ENCODE assay signal across 8 cellular contexts in genomic region chr19:45403781-45404556, GRCh38.
DNase-seq lines count a peak whose midpoint lies in the region; ATAC-seq and TF ChIP-seq lines count a peak whose summit lies in the region.

No MANE protein-coding gene starts in this region.

- peak; percentile 27 for ATAC-seq in GM21737 (IDR thresholded peaks at IDR 0.05; ENCODE audit: unreplicated experiment)
- no peak for ATAC-seq in RWPE2 (ENCODE audit: low read depth)
- no peak for ATAC-seq in activated naive CD8-positive, alpha-beta T cell treated with anti-CD3 and anti-CD28 coated beads, Interleukin-2, amount 50 U/mL, for 24 hours
- ATAC-seq in GM21423 (IDR thresholded peaks at IDR 0.05; ENCODE audit: unreplicated experiment): no peak

- H3K4me1 ChIP-seq in RWPE2 (ENCODE audit: insufficient read depth, poor library complexity, severe bottlenecking): peaks cover 25% of the 10 kb centered on the region
- H3K4me1 ChIP-seq in iPS-15b (ENCODE audit: control insufficient read depth, insufficient read depth, low read length): peaks cover 8% of the 10 kb centered on the region

- TF ChIP-seq CTCF in AG10803 (conservative IDR thresholded peaks at IDR 0.05; ENCODE audit: low read length) (peak; percentile 62), RWPE2 (IDR thresholded peaks at IDR 0.05; ENCODE audit: poor library complexity, severe bottlenecking) (peak; percentile 78)

- peaks cover 42% of the 10 kb centered on the region for H3K27me3 Mint-ChIP-seq in activated naive CD8-positive, alpha-beta T cell treated with anti-CD3 and anti-CD28 coated beads, Interleukin-2, amount 50 U/mL, for 24 hours

- peak overlapping the region; percentile 98 for H3K4me3 Mint-ChIP-seq in activated naive CD8-positive, alpha-beta T cell treated with anti-CD3 and anti-CD28 coated beads, Interleukin-2, amount 50 U/mL, for 24 hours

- H3K9me3 ChIP-seq in RWPE2 (ENCODE audit: severe bottlenecking) (no peaks in the 10 kb centered on the region), iPS-15b (ENCODE audit: control insufficient read depth, insufficient read depth, low read length) (no peaks in the 10 kb centered on the region)

- H3K27ac Mint-ChIP-seq in activated naive CD8-positive, alpha-beta T cell treated with anti-CD3 and anti-CD28 coated beads, Interleukin-2, amount 50 U/mL, for 24 hours: no peak overlapping the region

- H3K4me1 Mint-ChIP-seq in activated naive CD8-positive, alpha-beta T cell treated with anti-CD3 and anti-CD28 coated beads, Interleukin-2, amount 50 U/mL, for 24 hours: peaks cover 48% of the 10 kb centered on the region

- no peaks in the 10 kb centered on the region for H3K9me3 Mint-ChIP-seq in activated naive CD8-positive, alpha-beta T cell treated with anti-CD3 and anti-CD28 coated beads, Interleukin-2, amount 50 U/mL, for 24 hours

- peaks cover 28% of the 10 kb centered on the region for H3K36me3 ChIP-seq in RWPE2 (ENCODE audit: low read depth)
- H3K36me3 ChIP-seq in iPS-15b (ENCODE audit: control insufficient read depth, insufficient read depth, low read length): peaks cover 10% of the 10 kb centered on the region

- peak; percentile 31 for DNase-seq in AG10803 (ENCODE audit: low read depth)
- DNase-seq in RWPE2 (ENCODE audit: low spot score): no peak
- DNase-seq in activated naive CD8-positive, alpha-beta T cell treated with anti-CD3 and anti-CD28 coated beads, Interleukin-2, amount 50 U/mL, for 24 hours: peak; percentile 78
- DNase-seq in stimulated activated CD4-positive, alpha-beta T cell treated with anti-CD3 and anti-CD28 coated beads, Interleukin-1b, Interleukin-23, amount 100 ng/mL, for 48 hours: peak; percentile 78
- no peak for DNase-seq in globus pallidus (ENCODE audit: low spot score)

- H3K9ac ChIP-seq in iPS-15b (ENCODE audit: low read depth, low read length): no peak overlapping the region

- peaks cover 11% of the 10 kb centered on the region for H3K36me3 Mint-ChIP-seq in activated naive CD8-positive, alpha-beta T cell treated with anti-CD3 and anti-CD28 coated beads, Interleukin-2, amount 50 U/mL, for 24 hours (ENCODE audit: low read depth)

- peak overlapping the region; percentile 98 for H3K27ac ChIP-seq in RWPE2 (ENCODE audit: poor library complexity, severe bottlenecking)

- no peaks in the 10 kb centered on the region for H3K27me3 ChIP-seq in RWPE2 (ENCODE audit: insufficient read depth, poor library complexity, severe bottlenecking)
- H3K27me3 ChIP-seq in iPS-15b (ENCODE audit: control insufficient read depth, insufficient read depth, low read length): peaks cover 12% of the 10 kb centered on the region

- peak overlapping the region; percentile 90 for H3K4me3 ChIP-seq in AG10803 (ENCODE audit: low read length)
- peak overlapping the region; percentile 92 for H3K4me3 ChIP-seq in RWPE2 (ENCODE audit: severe bottlenecking)
- peak overlapping the region; percentile 83 for H3K4me3 ChIP-seq in iPS-15b (ENCODE audit: low read depth, low read length)

Comparison
In these comparisons a context has a peak if more than half of its experiments do, and no peak if none do; other contexts are left out.
1. DNase-seq: peak in AG10803 (single experiment), activated naive CD8-positive, alpha-beta T cell treated with anti-CD3 and anti-CD28 coated beads, Interleukin-2, amount 50 U/mL, for 24 hours (single experiment) and stimulated activated CD4-positive, alpha-beta T cell treated with anti-CD3 and anti-CD28 coated beads, Interleukin-1b, Interleukin-23, amount 100 ng/mL, for 48 hours (single experiment); none in RWPE2 (single experiment) and globus pallidus (single experiment).
2. Peak in every context shown above with its lines, with median percentiles within 50 percentile points of each other: H3K4me3 ChIP-seq.